9 cellular contexts compared by ENCODE assay signal in genomic region chr2:142594935-142595334, GRCh38.
"Had no signal": no experiment of that assay in that cellular context is flagged by ENCODE, and none has a peak within 500 bp of the region (broad histone marks: within the 10 kb centered on the region; RNA-seq: fewer than 3 reads in every experiment).

No MANE protein-coding gene starts in this region.

- ATAC-seq: GM23338, K562 had no signal

- FAIRE-seq: H1, H54, HTR-8/SVneo, K562 had no signal

- H3K4me1 Mint-ChIP-seq: GM23338 had no signal

- H3K27ac Mint-ChIP-seq: GM23338, H9 had no signal

- H3K4me3 Mint-ChIP-seq: GM23338, H9 had no signal

- DNase-seq: H9, HCEC 1CT, IMR-90, KG1 had no signal

- H3K4me3 ChIP-seq: GM23338, K562 had no signal

- H3K4me2 ChIP-seq: GM23338 had no signal

- H3K9me3 Mint-ChIP-seq: GM23338, H9 had no signal

- H2AFZ ChIP-seq: GM23338 had no signal
